In genomic region chr12:104957388-104958008, GRCh38 we compare ENCODE assay signal across 8 cellular contexts. TPM values are rescaled to one million over a fixed set of nuclear protein-coding genes. Genes with fewer than 3 reads are reported as not detected.
DNase-seq lines count a peak whose midpoint lies in the region; ATAC-seq, FAIRE-seq and TF ChIP-seq lines count a peak whose summit lies in the region.

No MANE protein-coding gene starts in this region.

- H3K4me3 ChIP-seq in rectal smooth muscle tissue (ENCODE audit: low read length), result peak overlapping the region; percentile 90

- no peaks in the 10 kb centered on the region for H3K4me1 ChIP-seq in rectal smooth muscle tissue (ENCODE audit: control insufficient read depth, insufficient read depth, low read length)

- no peaks in the 10 kb centered on the region for H3K36me3 ChIP-seq in rectal smooth muscle tissue (ENCODE audit: control insufficient read depth, insufficient read depth, low read length)

- no peaks in the 10 kb centered on the region for H3K27me3 ChIP-seq in rectal smooth muscle tissue (ENCODE audit: control insufficient read depth, insufficient read depth, low read length)

- TF ChIP-seq CTCF in glutamatergic neuron (IDR thresholded peaks at IDR 0.05; ENCODE audit: partially characterized antibody, unreplicated experiment), result no peak

- H3K9ac ChIP-seq in rectal smooth muscle tissue (ENCODE audit: low read length), result peak overlapping the region; percentile 75

- H3K4me3 Mint-ChIP-seq in activated T-helper 1 cell treated with anti-CD3 and anti-CD28 coated beads, Interleukin-12 subunit alpha, Interleukin-12 subunit beta, Interleukin-2, Interleukin-4 antibody, amounts not matched to agents 30 ng/mL and 10 ng/mL and 1 ng/mL, durations not matched to agents 14 hours and 24 hours and 36 hours, result peak overlapping the region; percentile 88
- H3K4me3 Mint-ChIP-seq in glutamatergic neuron (ENCODE audit: unreplicated experiment), result peak overlapping the region; percentile 80

- H3K9me3 Mint-ChIP-seq in activated T-helper 1 cell treated with anti-CD3 and anti-CD28 coated beads, Interleukin-12 subunit alpha, Interleukin-12 subunit beta, Interleukin-2, Interleukin-4 antibody, amounts not matched to agents 30 ng/mL and 10 ng/mL and 1 ng/mL, durations not matched to agents 14 hours and 24 hours and 36 hours, result no peaks in the 10 kb centered on the region
- peaks cover 7% of the 10 kb centered on the region for H3K9me3 Mint-ChIP-seq in glutamatergic neuron (ENCODE audit: unreplicated experiment)

- intact Hi-C loops in activated T-helper 1 cell treated with anti-CD3 and anti-CD28 coated beads, Interleukin-12 subunit alpha, Interleukin-12 subunit beta, Interleukin-2, Interleukin-4 antibody, amounts not matched to agents 30 ng/mL and 10 ng/mL and 1 ng/mL, durations not matched to agents 14 hours and 24 hours and 36 hours (cut with micrococcal nuclease), result loop anchor here (1.0 to 5.0 kb wide), 10 partner anchors 27 to 671 kb away; partner anchors contain the start of genes CHST11, NOPCHAP1 and WASHC4

- no peak for FAIRE-seq in RCC 7860 (lab: Jason Lieb, UNC)

- peak; percentile 28 for ATAC-seq in GM21825 (IDR thresholded peaks at IDR 0.05; ENCODE audit: unreplicated experiment)
- ATAC-seq in GM21515 (IDR thresholded peaks at IDR 0.05; ENCODE audit: unreplicated experiment), result no peak

- H3K27me3 Mint-ChIP-seq in activated T-helper 1 cell treated with anti-CD3 and anti-CD28 coated beads, Interleukin-12 subunit alpha, Interleukin-12 subunit beta, Interleukin-2, Interleukin-4 antibody, amounts not matched to agents 30 ng/mL and 10 ng/mL and 1 ng/mL, durations not matched to agents 14 hours and 24 hours and 36 hours (ENCODE audit: insufficient read depth), result peaks cover 25% of the 10 kb centered on the region
- H3K27me3 Mint-ChIP-seq in glutamatergic neuron (ENCODE audit: unreplicated experiment), result peaks cover 3% of the 10 kb centered on the region

- H3K36me3 Mint-ChIP-seq in activated T-helper 1 cell treated with anti-CD3 and anti-CD28 coated beads, Interleukin-12 subunit alpha, Interleukin-12 subunit beta, Interleukin-2, Interleukin-4 antibody, amounts not matched to agents 30 ng/mL and 10 ng/mL and 1 ng/mL, durations not matched to agents 14 hours and 24 hours and 36 hours (ENCODE audit: low read depth), result peaks cover 4% of the 10 kb centered on the region
- no peaks in the 10 kb centered on the region for H3K36me3 Mint-ChIP-seq in glutamatergic neuron (ENCODE audit: unreplicated experiment)

- peaks cover 51% of the 10 kb centered on the region for H3K4me1 Mint-ChIP-seq in activated T-helper 1 cell treated with anti-CD3 and anti-CD28 coated beads, Interleukin-12 subunit alpha, Interleukin-12 subunit beta, Interleukin-2, Interleukin-4 antibody, amounts not matched to agents 30 ng/mL and 10 ng/mL and 1 ng/mL, durations not matched to agents 14 hours and 24 hours and 36 hours (ENCODE audit: low read depth)
- no peaks in the 10 kb centered on the region for H3K4me1 Mint-ChIP-seq in glutamatergic neuron (ENCODE audit: low read depth, unreplicated experiment)

- peak overlapping the region; percentile 75 for H3K27ac ChIP-seq in rectal smooth muscle tissue (ENCODE audit: low read depth, low read length)

- DNase-seq in DMS53 treated with DMSO at 0.1 percent for 48 hours (lab: John Stamatoyannopoulos, UW; ENCODE audit: unreplicated experiment), result peak; percentile 28
- peak; percentile 55 for DNase-seq in NCI-H1105 treated with DMSO at 0.1 percent for 48 hours (lab: John Stamatoyannopoulos, UW)
- no peak for DNase-seq in activated T-helper 1 cell treated with anti-CD3 and anti-CD28 coated beads, Interleukin-12 subunit alpha, Interleukin-12 subunit beta, Interleukin-2, Interleukin-4 antibody, amounts not matched to agents 30 ng/mL and 10 ng/mL and 1 ng/mL, durations not matched to agents 14 hours and 24 hours and 36 hours (ENCODE audit: low spot score)
- no peak for DNase-seq in glutamatergic neuron
- DNase-seq in RCC 7860 (ENCODE audit: low spot score), result no peak

- H3K27ac Mint-ChIP-seq in activated T-helper 1 cell treated with anti-CD3 and anti-CD28 coated beads, Interleukin-12 subunit alpha, Interleukin-12 subunit beta, Interleukin-2, Interleukin-4 antibody, amounts not matched to agents 30 ng/mL and 10 ng/mL and 1 ng/mL, durations not matched to agents 14 hours and 24 hours and 36 hours, result peak overlapping the region; percentile 92
- H3K27ac Mint-ChIP-seq in glutamatergic neuron (ENCODE audit: unreplicated experiment), result peak overlapping the region; percentile 64

RNA-seq across cellular contexts. Expression of gene SLC41A2, which starts 0.6 kb away (rescaled TPM):
- total RNA-seq in activated T-helper 1 cell treated with anti-CD3 and anti-CD28 coated beads, Interleukin-12 subunit alpha, Interleukin-12 subunit beta, Interleukin-2, Interleukin-4 antibody, amounts not matched to agents 30 ng/mL and 10 ng/mL and 1 ng/mL, durations not matched to agents 14 hours and 24 hours and 36 hours, result 16.4 and 19.0 TPM in 2 replicates
- 12.0 TPM for total RNA-seq in glutamatergic neuron (ENCODE audit: unreplicated experiment)

RNA-seq across cellular contexts. Expression of gene NOPCHAP1, which starts 28.6 kb away (rescaled TPM):
- total RNA-seq in activated T-helper 1 cell treated with anti-CD3 and anti-CD28 coated beads, Interleukin-12 subunit alpha, Interleukin-12 subunit beta, Interleukin-2, Interleukin-4 antibody, amounts not matched to agents 30 ng/mL and 10 ng/mL and 1 ng/mL, durations not matched to agents 14 hours and 24 hours and 36 hours, result 28.0 and 40.0 TPM in 2 replicates
- 19.3 TPM for total RNA-seq in glutamatergic neuron (ENCODE audit: unreplicated experiment)

Comparison
In these comparisons a context has a peak if more than half of its experiments do, and no peak if none do; other contexts are left out.
1. DNase-seq: peak in DMS53 treated with DMSO at 0.1 percent for 48 hours (single experiment) and NCI-H1105 treated with DMSO at 0.1 percent for 48 hours (single experiment); none in activated T-helper 1 cell treated with anti-CD3 and anti-CD28 coated beads, Interleukin-12 subunit alpha, Interleukin-12 subunit beta, Interleukin-2, Interleukin-4 antibody, amounts not matched to agents 30 ng/mL and 10 ng/mL and 1 ng/mL, durations not matched to agents 14 hours and 24 hours and 36 hours (single experiment), glutamatergic neuron (single experiment) and RCC 7860 (single experiment).